8 cellular contexts compared by ENCODE assay signal in genomic region chr1:109151146-109151545, GRCh38. TPM values are rescaled to one million over a fixed set of nuclear protein-coding genes. Genes with fewer than 3 reads are reported as not detected.
DNase-seq lines count a peak whose midpoint lies in the region; ATAC-seq and TF ChIP-seq lines count a peak whose summit lies in the region.

No MANE protein-coding gene starts in this region.

- H3K9me3 Mint-ChIP-seq in T-cell = no peaks in the 10 kb centered on the region

- no peaks in the 10 kb centered on the region for H3K4me1 Mint-ChIP-seq in T-cell

- peak overlapping the region; percentile 99 for H2AFZ ChIP-seq in smooth muscle cell (ENCODE audit: low read depth)

- H4K20me1 ChIP-seq in smooth muscle cell (ENCODE audit: low read depth) = no peaks in the 10 kb centered on the region

- no peaks in the 10 kb centered on the region for H3F3A ChIP-seq in smooth muscle cell (ENCODE audit: low read depth)

- 63% methylated on average over 3 of the region's 3 CpGs for WGBS in smooth muscle cell (ENCODE audit: low lambda C conversion rate)

- H3K36me3 Mint-ChIP-seq in T-cell = peaks cover 4% of the 10 kb centered on the region

- H3K27me3 ChIP-seq in smooth muscle cell (ENCODE audit: low read depth) = no peaks in the 10 kb centered on the region

- H3K4me3 Mint-ChIP-seq in T-cell = no peak overlapping the region

- no peak overlapping the region for H3K4me3 ChIP-seq in smooth muscle cell

- peak overlapping the region; percentile 44 for H3K4me2 ChIP-seq in smooth muscle cell

- no peaks in the 10 kb centered on the region for H3K27me3 Mint-ChIP-seq in T-cell

- H3K4me1 ChIP-seq in smooth muscle cell (ENCODE audit: low read depth) = peaks cover 20% of the 10 kb centered on the region

- DNase-seq in HT1080 (ENCODE audit: low read depth) (peak; percentile 56), astrocyte of the hippocampus (ENCODE audit: low read depth, low spot score) (peak; percentile 45), iPS DF 4.7 (ENCODE audit: extremely low read depth, low spot score) (peak; percentile 11), smooth muscle cell (lab: John Stamatoyannopoulos, UW; ENCODE audit: unreplicated experiment) (no peak), T-cell (no peak), HuH-7.5 (ENCODE audit: low spot score) (no peak)
- DNase-seq in activated CD4-positive, alpha-beta T cell treated with anti-CD3 and anti-CD28 coated beads for 48 hours = no peak
- no peak for DNase-seq in activated CD4-positive, alpha-beta T cell treated with anti-CD3 and anti-CD28 coated beads, Interleukin-2, amount 50 U/mL, for 1 hour

- no peaks in the 10 kb centered on the region for H3K79me2 ChIP-seq in smooth muscle cell (ENCODE audit: low read depth)

- POLR2A ChIA-PET in T-cell (lab: Charles Lee) = no interaction called here

- no peak overlapping the region for H3K27ac ChIP-seq in smooth muscle cell (ENCODE audit: low read depth)

- H3K9me3 ChIP-seq in smooth muscle cell (replicated peaks; ENCODE audit: low read depth) = no peaks in the 10 kb centered on the region

- no peak overlapping the region for H3K27ac Mint-ChIP-seq in T-cell

- no peak for TF ChIP-seq CTCF in smooth muscle cell (IDR thresholded peaks at IDR 0.05; ENCODE audit: borderline replicate concordance, insufficient read depth, poor library complexity, severe bottlenecking)

- H3K36me3 ChIP-seq in smooth muscle cell (ENCODE audit: low read depth) = no peaks in the 10 kb centered on the region

- no peak overlapping the region for H3K9ac ChIP-seq in smooth muscle cell (ENCODE audit: low read depth)

- CTCF ChIA-PET in T-cell (lab: Charles Lee) = no interaction called here

- no peak for ATAC-seq in T-cell (replicated peaks in 1 of 4)

RNA-seq across cellular contexts. Expression of gene ELAPOR1, which starts 37.2 kb away (rescaled TPM):
- 0.73 and 1.3 TPM in 2 replicates for total RNA-seq in HT1080 (2014; rRNA removed; shearing (Covaris generic))
- polyA plus RNA-seq in HT1080 (2015; cell fraction: cytosol; rRNA removed) = 1.1 and 1.3 TPM in 2 replicates
- 1.4 and 1.7 TPM in 2 replicates for polyA plus RNA-seq in HT1080 (2015; cell fraction: nucleus; rRNA removed)
- total RNA-seq in smooth muscle cell (3.5 and 4.8 TPM in 2 replicates), T-cell (10 to 100 TPM in 4 of 5 donors, 1 to 10 TPM in 1; 8.1 to 21.4 (median 16.1) TPM)
- polyA plus RNA-seq in smooth muscle cell = 2.6 and 3.5 TPM in 2 replicates

Comparison
In these comparisons a context has a peak if more than half of its experiments do, and no peak if none do; other contexts are left out.
1. DNase-seq: peak in HT1080 (single experiment), astrocyte of the hippocampus (single experiment) and iPS DF 4.7 (single experiment); none in smooth muscle cell (single experiment), activated CD4-positive, alpha-beta T cell treated with anti-CD3 and anti-CD28 coated beads for 48 hours (single experiment), activated CD4-positive, alpha-beta T cell treated with anti-CD3 and anti-CD28 coated beads, Interleukin-2, amount 50 U/mL, for 1 hour (single experiment), T-cell (0 of 34) and HuH-7.5 (single experiment).